ENCODE assay signal across 29 cellular contexts in the genomic region with DNA sequence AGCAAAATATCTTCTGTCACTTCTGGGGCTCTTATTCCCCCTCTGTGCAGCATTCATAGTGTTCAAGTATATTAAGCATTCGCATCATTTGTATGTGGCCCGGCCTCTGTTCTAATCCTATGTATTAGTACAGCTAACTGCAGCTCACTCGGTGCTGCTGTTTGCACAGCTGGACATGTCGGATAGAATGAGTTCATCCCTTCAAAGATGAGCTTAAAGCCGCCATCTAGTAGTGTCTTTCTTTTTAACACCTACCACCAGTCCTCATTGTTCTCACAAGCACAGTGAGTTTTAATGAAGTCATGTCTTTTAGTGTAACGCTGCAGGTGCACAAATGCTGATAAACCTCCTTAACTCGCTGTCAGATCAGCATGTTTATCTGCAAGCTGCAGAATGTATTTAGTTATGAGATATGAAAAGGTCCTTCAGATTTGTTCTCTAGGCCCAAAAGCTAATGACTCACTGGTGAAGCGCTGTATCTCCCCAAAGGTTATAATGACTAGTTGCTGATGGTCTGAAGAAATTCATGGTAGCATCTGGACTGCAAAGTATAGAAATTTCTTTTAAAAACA.
A peak's percentile ranks its signal among the peaks of the same experiment; 100 is the strongest.
DNase-seq lines count a peak whose midpoint lies in the region; ATAC-seq and FAIRE-seq lines count a peak whose summit lies in the region.
"Had no signal": no experiment of that assay in that cellular context is flagged by ENCODE, and none has a peak within 500 bp of the region (broad histone marks: within the 10 kb centered on the region; RNA-seq: fewer than 3 reads in every experiment).

No MANE protein-coding gene starts in this region.

- peaks cover 0 to 7% (median 2%) of the 10 kb centered on the region in 3 donors for H3K27me3 Mint-ChIP-seq in immature natural killer cell (ENCODE audit: low read depth in 3 of 3)
- H3K27me3 Mint-ChIP-seq: activated T-helper 17 cell treated with anti-CD3 and anti-CD28 coated beads, Interleukin-2, amount 50 U/mL, for 72 hours; B cell; brain; natural killer cell treated with Interleukin-12 subunit alpha and Interleukin-12 subunit beta and Interleukin-15 and Interleukin-18, amount 100 ng/mL, for 72 hours had no signal

- peaks cover 3 to 54% (median 12%) of the 10 kb centered on the region in 6 donors for H3K9me3 Mint-ChIP-seq in immature natural killer cell
- H3K9me3 Mint-ChIP-seq: CD8-positive, alpha-beta T cell; natural killer cell treated with Interleukin-12 subunit alpha and Interleukin-12 subunit beta and Interleukin-15 and Interleukin-18, amount 100 ng/mL, for 72 hours had no signal

- ATAC-seq in HG02840 (IDR thresholded peaks at IDR 0.05; ENCODE audit: low FRiP score, unreplicated experiment) = no peak
- ATAC-seq: activated T-helper 17 cell treated with anti-CD3 and anti-CD28 coated beads, Interleukin-2, amount 50 U/mL, for 72 hours; CD8-positive, alpha-beta T cell; foreskin keratinocyte; heart right ventricle; natural killer cell treated with Interleukin-12 subunit alpha and Interleukin-12 subunit beta and Interleukin-15 and Interleukin-18, amount 100 ng/mL, for 72 hours had no signal

- H3K36me3 Mint-ChIP-seq in immature natural killer cell = no peaks in the 10 kb centered on the region
- H3K36me3 Mint-ChIP-seq: brain; CD8-positive, alpha-beta T cell; natural killer cell treated with Interleukin-12 subunit alpha and Interleukin-12 subunit beta and Interleukin-15 and Interleukin-18, amount 100 ng/mL, for 72 hours had no signal

- no peaks in the 10 kb centered on the region for H3K4me1 Mint-ChIP-seq in immature natural killer cell
- H3K4me1 Mint-ChIP-seq: activated T-helper 17 cell treated with anti-CD3 and anti-CD28 coated beads, Interleukin-2, amount 50 U/mL, for 72 hours; B cell had no signal

- H3K27ac Mint-ChIP-seq in immature natural killer cell = no peak overlapping the region
- H3K27ac Mint-ChIP-seq: activated T-helper 17 cell treated with anti-CD3 and anti-CD28 coated beads, Interleukin-2, amount 50 U/mL, for 72 hours; B cell; CD8-positive, alpha-beta T cell; natural killer cell treated with Interleukin-12 subunit alpha and Interleukin-12 subunit beta and Interleukin-15 and Interleukin-18, amount 100 ng/mL, for 72 hours had no signal

- DNase-seq in COR-L47 (lab: John Stamatoyannopoulos, UW) (peak; percentile 6), NCI-H1092 treated with DMSO at 0.1 percent for 48 hours (lab: John Stamatoyannopoulos, UW) (peak; percentile 76), NCI-H69 (lab: John Stamatoyannopoulos, UW) (peak; percentile 50), amniotic epithelial cell (ENCODE audit: low read depth) (peak; percentile 10), NCI-H226 (no peak), GM19239 (ENCODE audit: insufficient read length, low spot score) (no peak), immature natural killer cell (no peak)
- DNase-seq: activated CD4-positive, alpha-beta T cell treated with anti-CD3 and anti-CD28 coated beads for 4 hours; activated naive CD4-positive, alpha-beta T cell treated with anti-CD3 and anti-CD28 coated beads, Interleukin-2, amount 50 U/mL, for 16 hours; amniotic stem cell; CD8-positive, alpha-beta T cell; DMS79 treated with DMSO at 0.1 percent for 48 hours; esophagus squamous epithelium; foreskin keratinocyte; GDM1; heart right ventricle; NCI-H1436 treated with DMSO at 0.1 percent for 48 hours; SJCRH30; stimulated activated CD4-positive, alpha-beta T cell treated with anti-CD3 and anti-CD28 coated beads, Interleukin-4, amount 100 ng/mL, for 24 hours; SW 1271; T-helper 9 cell; tibial artery had no signal

- FAIRE-seq in GM19239 (lab: Jason Lieb, UNC) = no peak
- FAIRE-seq: endometrium, RCC 7860 had no signal

- no peak overlapping the region for H3K4me3 Mint-ChIP-seq in immature natural killer cell
- H3K4me3 Mint-ChIP-seq: activated T-helper 17 cell treated with anti-CD3 and anti-CD28 coated beads, Interleukin-2, amount 50 U/mL, for 72 hours; B cell; brain; CD8-positive, alpha-beta T cell; natural killer cell treated with Interleukin-12 subunit alpha and Interleukin-12 subunit beta and Interleukin-15 and Interleukin-18, amount 100 ng/mL, for 72 hours had no signal

Comparison
In these comparisons a context has a peak if more than half of its experiments do, and no peak if none do; other contexts are left out.
1. DNase-seq: peak in COR-L47 (single experiment), NCI-H1092 treated with DMSO at 0.1 percent for 48 hours (single experiment), NCI-H69 (single experiment) and amniotic epithelial cell (single experiment); none in NCI-H226 (single experiment), GM19239 (single experiment) and immature natural killer cell (0 of 3).